Comparison of ENCODE assay signal across 12 cellular contexts in the genomic region with DNA sequence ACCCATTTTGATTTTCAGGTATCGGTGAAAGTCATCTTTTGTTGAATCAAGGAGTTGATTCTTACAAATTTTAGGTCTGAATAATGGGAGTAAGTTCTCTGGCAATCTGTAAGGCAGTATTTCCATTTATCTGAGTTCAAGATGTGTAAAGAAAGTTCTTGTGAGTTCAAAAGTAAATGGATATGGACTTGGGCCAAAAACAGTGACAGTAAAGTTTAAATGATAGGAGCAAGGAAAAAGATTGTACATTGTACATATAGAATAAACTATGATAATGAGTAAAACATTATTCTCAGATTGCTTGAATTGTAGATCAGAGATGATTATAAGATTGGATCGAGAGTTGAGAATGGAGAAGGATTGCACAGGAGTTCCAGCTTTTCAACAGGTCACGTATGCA.
"Had no signal": no experiment of that assay in that cellular context is flagged by ENCODE, and none has a peak within 500 bp of the region (broad histone marks: within the 10 kb centered on the region; RNA-seq: fewer than 3 reads in every experiment).

No MANE protein-coding gene starts in this region.

- H3K27ac ChIP-seq: foreskin keratinocyte, right atrium auricular region had no signal

- FAIRE-seq: endothelial cell of umbilical vein, urothelium cell line had no signal

- H3K9me3 ChIP-seq: right atrium auricular region had no signal

- H3K27me3 ChIP-seq: foreskin keratinocyte, right atrium auricular region had no signal

- DNase-seq: dermis blood vessel endothelial cell; endodermal cell; erythroblast; foreskin keratinocyte; mesendoderm; naive thymus-derived CD8-positive, alpha-beta T cell; stimulated activated CD4-positive, alpha-beta T cell treated with anti-CD3 and anti-CD28 coated beads, Interleukin-2, amount 100 ng/mL, for 48 hours; stimulated activated naive CD4-positive, alpha-beta T cell treated with Interleukin-2 at 50 U/mL for 16 hours had no signal

- ATAC-seq: foreskin keratinocyte; naive thymus-derived CD8-positive, alpha-beta T cell had no signal

- H3K4me2 ChIP-seq: smooth muscle cell had no signal

- H3K4me3 ChIP-seq: right atrium auricular region, smooth muscle cell had no signal

- H3K4me1 ChIP-seq: foreskin keratinocyte, right atrium auricular region had no signal

- H3K36me3 ChIP-seq: right atrium auricular region had no signal
